11 cellular contexts compared by ENCODE assay signal in the genomic region with DNA sequence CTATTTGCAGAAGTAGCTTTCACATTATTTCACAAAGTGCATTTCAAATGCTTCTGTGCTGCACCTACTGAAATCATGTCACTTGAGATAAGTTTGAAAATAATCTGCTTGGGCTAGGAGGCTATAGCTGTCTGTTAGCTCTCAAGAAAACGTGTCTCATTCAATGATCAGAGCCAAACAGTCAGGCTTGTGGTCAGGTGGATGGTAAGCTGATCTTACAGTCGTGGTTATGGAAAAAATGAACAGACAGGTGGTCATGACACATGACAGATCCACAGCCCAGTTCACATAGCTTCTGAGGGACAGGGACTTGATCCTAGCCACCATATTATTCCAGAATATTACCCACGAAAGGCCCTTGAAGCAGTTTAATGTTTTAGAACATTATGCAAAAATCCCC. TPM values are rescaled to one million over a fixed set of nuclear protein-coding genes. Genes with fewer than 3 reads are reported as not detected.
DNase-seq lines count a peak whose midpoint lies in the region; ATAC-seq, FAIRE-seq and TF ChIP-seq lines count a peak whose summit lies in the region.
"Had no signal": no experiment of that assay in that cellular context is flagged by ENCODE, and none has a peak within 500 bp of the region (broad histone marks: within the 10 kb centered on the region; RNA-seq: fewer than 3 reads in every experiment).

No MANE protein-coding gene starts in this region.

- no peak for ATAC-seq in GM21529 (IDR thresholded peaks at IDR 0.05; ENCODE audit: unreplicated experiment)
- ATAC-seq: CD8-positive, alpha-beta T cell had no signal

- no peaks in the 10 kb centered on the region for H3K4me1 ChIP-seq in BE2C

- H3K27me3 ChIP-seq in BE2C = no peaks in the 10 kb centered on the region

- FAIRE-seq in RCC 7860 (lab: Jason Lieb, UNC) = no peak

- TF ChIP-seq CTCF in BE2C (IDR thresholded peaks at IDR 0.05; ENCODE audit: low read depth, low read length) = no peak

- H3K36me3 ChIP-seq in BE2C = no peaks in the 10 kb centered on the region

- DNase-seq in stimulated activated CD4-positive, alpha-beta T cell treated with anti-CD3 and anti-CD28 coated beads, Interleukin-15, amount 100 ng/mL, for 24 hours = peak; percentile 11
- DNase-seq in stimulated activated CD4-positive, alpha-beta T cell treated with anti-CD3 and anti-CD28 coated beads, Interleukin-4, amount 100 ng/mL, for 1 hour = no peak
- DNase-seq in RPMI7951 (ENCODE audit: low read depth) (peak; percentile 81), glomerular visceral epithelial cell (ENCODE audit: extremely low spot score) (peak; percentile 51), dedifferentiated amniotic fluid mesenchymal stem cell (ENCODE audit: extremely low spot score) (no peak), BE2C (no peak), RCC 7860 (ENCODE audit: low spot score) (no peak)
- DNase-seq: activated naive CD4-positive, alpha-beta T cell; CD8-positive, alpha-beta T cell; NCI-H1417 treated with DMSO at 0.1 percent for 48 hours had no signal

- no peak overlapping the region for H3K4me3 ChIP-seq in BE2C (ENCODE audit: low read depth, low read length)

- no peaks in the 10 kb centered on the region for H3K9me3 ChIP-seq in BE2C

RNA-seq across cellular contexts. Expression of a gene that starts 26.5 kb away (rescaled TPM):
- total RNA-seq in RPMI7951 (2014; rRNA removed; shearing (Covaris generic)) = 9.3 and 10.8 TPM in 2 replicates
- polyA plus RNA-seq in BE2C (2012; ENCODE audit: insufficient read depth, insufficient read length, low read depth) = not detected
- total RNA-seq: CD8-positive, alpha-beta T cell had no signal

Comparison
In these comparisons a context has a peak if more than half of its experiments do, and no peak if none do; other contexts are left out.
1. DNase-seq: peak in stimulated activated CD4-positive, alpha-beta T cell treated with anti-CD3 and anti-CD28 coated beads, Interleukin-15, amount 100 ng/mL, for 24 hours (single experiment), RPMI7951 (single experiment) and glomerular visceral epithelial cell (single experiment); none in stimulated activated CD4-positive, alpha-beta T cell treated with anti-CD3 and anti-CD28 coated beads, Interleukin-4, amount 100 ng/mL, for 1 hour (single experiment), dedifferentiated amniotic fluid mesenchymal stem cell (single experiment), BE2C (single experiment) and RCC 7860 (single experiment).